In genomic region chr10:103838095-103838395, GRCh38 we compare ENCODE assay signal across 1 cellular context.
TF ChIP-seq lines count a peak whose summit lies in the region.

No MANE protein-coding gene starts in this region.

TF ChIP-seq in HepG2, 621 proteins besides CTCF, POLR2A, EP300 and RAD21:
- TF ChIP-seq MAFK (conservative IDR thresholded peaks at IDR 0.05 in 1 of 2, IDR thresholded peaks at IDR 0.05 in 1 of 2; ENCODE audit: low read length in 2 of 2) (0 out of 4 replicates have a peak, but pooled peaks of 1 of the 2 experiments have one; percentile 9), POGZ (CRISPR knock-in tag; IDR thresholded peaks at IDR 0.05) (no peak), ZKSCAN5 (CRISPR knock-in tag; IDR thresholded peaks at IDR 0.05) (no peak)
